40 cellular contexts compared by ENCODE assay signal in the genomic region with DNA sequence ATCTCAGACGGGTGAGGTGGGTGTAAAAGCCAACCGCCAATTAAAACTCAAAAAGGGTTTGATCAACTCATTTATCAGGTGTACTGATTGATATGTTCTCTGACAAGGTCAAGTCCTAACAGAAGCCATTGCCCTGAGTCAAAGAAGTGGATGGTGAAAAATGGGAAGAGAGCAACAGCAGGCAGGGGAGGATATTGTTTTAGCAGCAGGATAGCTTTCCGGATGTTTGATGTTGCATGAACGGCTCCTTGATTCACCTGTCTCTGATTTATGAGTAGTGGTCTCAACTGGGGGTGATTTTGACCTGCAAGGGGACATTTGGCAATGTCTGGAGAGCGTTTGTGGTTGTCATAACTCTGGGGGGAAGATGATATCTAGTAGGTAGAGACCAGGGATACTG.
"Had no signal": no experiment of that assay in that cellular context is flagged by ENCODE, and none has a peak within 500 bp of the region (broad histone marks: within the 10 kb centered on the region; RNA-seq: fewer than 3 reads in every experiment).

No MANE protein-coding gene starts in this region.

- H3K4me1 Mint-ChIP-seq: activated naive CD4-positive, alpha-beta T cell treated with anti-CD3 and anti-CD28 coated beads, Interleukin-2, amount 10 ng/mL, durations not matched to agents 7 days and 5 days; activated naive CD4-positive, alpha-beta T cell treated with anti-CD3 and anti-CD28 coated beads, Interleukin-2, amount 50 U/mL, for 24 hours; activated naive CD8-positive, alpha-beta T cell treated with anti-CD3 and anti-CD28 coated beads for 36 hours; activated naive CD8-positive, alpha-beta T cell treated with anti-CD3 and anti-CD28 coated beads, Interleukin-2, amount 10 ng/mL, durations not matched to agents 7 days and 5 days; activated naive CD8-positive, alpha-beta T cell treated with anti-CD3 and anti-CD28 coated beads, Interleukin-2, amount 50 U/mL, for 24 hours; activated T-helper 17 cell treated with anti-CD3 and anti-CD28 coated beads, Interleukin-2, amount 50 U/mL, for 72 hours; brain; central memory CD8-positive, alpha-beta T cell had no signal

- H3K27me3 Mint-ChIP-seq: activated naive CD4-positive, alpha-beta T cell treated with anti-CD3 and anti-CD28 coated beads, Interleukin-2, amount 10 ng/mL, durations not matched to agents 7 days and 5 days; activated naive CD8-positive, alpha-beta T cell treated with anti-CD3 and anti-CD28 coated beads, Interleukin-2, amount 10 ng/mL, durations not matched to agents 7 days and 5 days had no signal

- H3K27ac Mint-ChIP-seq: activated naive CD4-positive, alpha-beta T cell treated with anti-CD3 and anti-CD28 coated beads for 36 hours; activated naive CD4-positive, alpha-beta T cell treated with anti-CD3 and anti-CD28 coated beads, Interleukin-2, amount 10 ng/mL, durations not matched to agents 7 days and 5 days; activated naive CD4-positive, alpha-beta T cell treated with anti-CD3 and anti-CD28 coated beads, Interleukin-2, amount 50 U/mL, for 24 hours; activated naive CD4-positive, alpha-beta T cell treated with anti-CD3 and anti-CD28 coated beads, Interleukin-2, amount 50 U/mL, for 72 hours; activated naive CD8-positive, alpha-beta T cell; activated naive CD8-positive, alpha-beta T cell treated with anti-CD3 and anti-CD28 coated beads for 36 hours; activated naive CD8-positive, alpha-beta T cell treated with anti-CD3 and anti-CD28 coated beads, Interleukin-2, amount 10 ng/mL, durations not matched to agents 7 days and 5 days; activated naive CD8-positive, alpha-beta T cell treated with anti-CD3 and anti-CD28 coated beads, Interleukin-2, amount 50 U/mL, for 24 hours; activated T-cell treated with anti-CD3 and anti-CD28 coated beads, Interleukin-2, amount 50 U/mL, for 24 hours; activated T-cell treated with anti-CD3 and anti-CD28 coated beads, Interleukin-2, amount 50 U/mL, for 72 hours; activated T-helper 1 cell treated with anti-CD3 and anti-CD28 coated beads, Interleukin-12 subunit alpha, Interleukin-12 subunit beta, Interleukin-2, Interleukin-4 antibody, amounts not matched to agents 30 ng/mL and 10 ng/mL and 1 ng/mL, durations not matched to agents 14 hours and 24 hours and 36 hours; activated T-helper 17 cell treated with anti-CD3 and anti-CD28 coated beads, Interleukin-2, amount 50 U/mL, for 72 hours; activated T-helper 2 cell treated with anti-CD3 and anti-CD28 coated beads, Interferon-gamma antibody, Interleukin-2, Interleukin-4, amounts not matched to agents 10 μg/mL and 5 μg/mL and 100 μg/mL, durations not matched to agents 14 hours and 24 hours and 36 hours; brain had no signal

- H3K4me3 ChIP-seq: adrenal gland, ascending aorta, body of pancreas, breast epithelium, cardiac muscle cell had no signal

- H3K4me1 ChIP-seq: adrenal gland, ascending aorta, body of pancreas, breast epithelium had no signal

- H3K9me3 Mint-ChIP-seq: activated naive CD4-positive, alpha-beta T cell treated with anti-CD3 and anti-CD28 coated beads for 36 hours; activated naive CD4-positive, alpha-beta T cell treated with anti-CD3 and anti-CD28 coated beads, Interleukin-2, amount 10 ng/mL, durations not matched to agents 7 days and 5 days; activated naive CD4-positive, alpha-beta T cell treated with anti-CD3 and anti-CD28 coated beads, Interleukin-2, amount 50 U/mL, for 24 hours; activated naive CD4-positive, alpha-beta T cell treated with anti-CD3 and anti-CD28 coated beads, Interleukin-2, amount 50 U/mL, for 72 hours; activated naive CD8-positive, alpha-beta T cell treated with anti-CD3 and anti-CD28 coated beads for 36 hours; activated naive CD8-positive, alpha-beta T cell treated with anti-CD3 and anti-CD28 coated beads, Interleukin-2, amount 10 ng/mL, durations not matched to agents 7 days and 5 days; activated naive CD8-positive, alpha-beta T cell treated with anti-CD3 and anti-CD28 coated beads, Interleukin-2, amount 50 U/mL, for 24 hours; activated T-cell treated with anti-CD3 and anti-CD28 coated beads, Interleukin-2, amount 50 U/mL, for 24 hours; activated T-cell treated with anti-CD3 and anti-CD28 coated beads, Interleukin-2, amount 50 U/mL, for 4 hours; activated T-cell treated with anti-CD3 and anti-CD28 coated beads, Interleukin-2, amount 50 U/mL, for 72 hours; activated T-helper 1 cell treated with anti-CD3 and anti-CD28 coated beads, Interleukin-12 subunit alpha, Interleukin-12 subunit beta, Interleukin-2, Interleukin-4 antibody, amounts not matched to agents 30 ng/mL and 10 ng/mL and 1 ng/mL, durations not matched to agents 14 hours and 24 hours and 36 hours; activated T-helper 2 cell treated with anti-CD3 and anti-CD28 coated beads, Interferon-gamma antibody, Interleukin-2, Interleukin-4, amounts not matched to agents 10 μg/mL and 5 μg/mL and 100 μg/mL, durations not matched to agents 14 hours and 24 hours and 36 hours; brain; central memory CD8-positive, alpha-beta T cell had no signal

- H3K36me3 ChIP-seq: adrenal gland, ascending aorta, brain microvascular endothelial cell, breast epithelium, cardiac muscle cell had no signal

- H3K4me3 Mint-ChIP-seq: activated naive CD4-positive, alpha-beta T cell treated with anti-CD3 and anti-CD28 coated beads for 36 hours; activated naive CD4-positive, alpha-beta T cell treated with anti-CD3 and anti-CD28 coated beads, Interleukin-2, amount 10 ng/mL, durations not matched to agents 7 days and 5 days; activated naive CD4-positive, alpha-beta T cell treated with anti-CD3 and anti-CD28 coated beads, Interleukin-2, amount 50 U/mL, for 24 hours; activated naive CD8-positive, alpha-beta T cell; activated naive CD8-positive, alpha-beta T cell treated with anti-CD3 and anti-CD28 coated beads for 36 hours; activated naive CD8-positive, alpha-beta T cell treated with anti-CD3 and anti-CD28 coated beads, Interleukin-2, amount 10 ng/mL, durations not matched to agents 7 days and 5 days; activated naive CD8-positive, alpha-beta T cell treated with anti-CD3 and anti-CD28 coated beads, Interleukin-2, amount 50 U/mL, for 24 hours; activated T-cell treated with anti-CD3 and anti-CD28 coated beads, Interleukin-2, amount 50 U/mL, for 24 hours; activated T-cell treated with anti-CD3 and anti-CD28 coated beads, Interleukin-2, amount 50 U/mL, for 4 hours; activated T-cell treated with anti-CD3 and anti-CD28 coated beads, Interleukin-2, amount 50 U/mL, for 72 hours; activated T-helper 1 cell treated with anti-CD3 and anti-CD28 coated beads, Interleukin-12 subunit alpha, Interleukin-12 subunit beta, Interleukin-2, Interleukin-4 antibody, amounts not matched to agents 30 ng/mL and 10 ng/mL and 1 ng/mL, durations not matched to agents 14 hours and 24 hours and 36 hours; activated T-helper 17 cell treated with anti-CD3 and anti-CD28 coated beads, Interleukin-2, amount 50 U/mL, for 72 hours; brain; central memory CD8-positive, alpha-beta T cell had no signal

- DNase-seq: activated effector memory CD4-positive, alpha-beta T cell treated with anti-CD3 and anti-CD28 coated beads, Interleukin-2, amount 50 U/mL, for 16 hours; activated effector memory CD4-positive, alpha-beta T cell treated with Interleukin-2 at 50 U/mL for 16 hours; activated gamma-delta T cell; activated gamma-delta T cell treated with Interleukin-2 at 50 U/mL for 16 hours; activated naive CD4-positive, alpha-beta T cell; activated naive CD4-positive, alpha-beta T cell treated with anti-CD3 and anti-CD28 coated beads for 36 hours; activated naive CD4-positive, alpha-beta T cell treated with anti-CD3 and anti-CD28 coated beads, Interleukin-2, amount 10 ng/mL, durations not matched to agents 7 days and 5 days; activated naive CD4-positive, alpha-beta T cell treated with anti-CD3 and anti-CD28 coated beads, Interleukin-2, amount 50 U/mL, for 16 hours; activated naive CD4-positive, alpha-beta T cell treated with Interleukin-2 at 50 U/mL for 16 hours; activated naive CD8-positive, alpha-beta T cell treated with anti-CD3 and anti-CD28 coated beads for 36 hours; activated naive CD8-positive, alpha-beta T cell treated with anti-CD3 and anti-CD28 coated beads, Interleukin-2, amount 10 ng/mL, durations not matched to agents 7 days and 5 days; activated naive CD8-positive, alpha-beta T cell treated with anti-CD3 and anti-CD28 coated beads, Interleukin-2, amount 50 U/mL, for 24 hours; activated T-cell treated with anti-CD3 and anti-CD28 coated beads for 4 hours; activated T-cell treated with anti-CD3 and anti-CD28 coated beads, Interleukin-2, amount 50 U/mL, for 1 hour; activated T-cell treated with anti-CD3 and anti-CD28 coated beads, Interleukin-2, amount 50 U/mL, for 24 hours; activated T-cell treated with anti-CD3 and anti-CD28 coated beads, Interleukin-2, amount 50 U/mL, for 4 hours; activated T-cell treated with anti-CD3 and anti-CD28 coated beads, Interleukin-2, amount 50 U/mL, for 48 hours; activated T-cell treated with anti-CD3 and anti-CD28 coated beads, Interleukin-2, amount 50 U/mL, for 72 hours; adrenal gland; amniotic stem cell; amygdala; anterior cingulate cortex; aorta; body of pancreas; brain microvascular endothelial cell; caudate nucleus; central memory CD4-positive, alpha-beta T cell; cerebellar nuclear complex had no signal

- H3K36me3 Mint-ChIP-seq: activated naive CD4-positive, alpha-beta T cell treated with anti-CD3 and anti-CD28 coated beads, Interleukin-2, amount 10 ng/mL, durations not matched to agents 7 days and 5 days; activated naive CD4-positive, alpha-beta T cell treated with anti-CD3 and anti-CD28 coated beads, Interleukin-2, amount 50 U/mL, for 24 hours; activated naive CD4-positive, alpha-beta T cell treated with anti-CD3 and anti-CD28 coated beads, Interleukin-2, amount 50 U/mL, for 72 hours; activated naive CD8-positive, alpha-beta T cell; activated naive CD8-positive, alpha-beta T cell treated with anti-CD3 and anti-CD28 coated beads for 36 hours; activated naive CD8-positive, alpha-beta T cell treated with anti-CD3 and anti-CD28 coated beads, Interleukin-2, amount 10 ng/mL, durations not matched to agents 7 days and 5 days; brain had no signal

- FAIRE-seq: bronchial epithelial cell had no signal

- H3K9me3 ChIP-seq: adrenal gland, ascending aorta, body of pancreas, breast epithelium had no signal

- H3K27ac ChIP-seq: adrenal gland, ascending aorta, body of pancreas, brain microvascular endothelial cell, breast epithelium, cardiac muscle cell had no signal

- H3K27me3 ChIP-seq: adrenal gland, ascending aorta, body of pancreas, brain microvascular endothelial cell, breast epithelium, cardiac muscle cell had no signal
